Comparison of ENCODE assay signal across 19 cellular contexts in genomic region chr17:44466339-44466738, GRCh38. TPM values are rescaled to one million over a fixed set of nuclear protein-coding genes. Genes with fewer than 3 reads are reported as not detected.
A peak's percentile ranks its signal among the peaks of the same experiment; 100 is the strongest.
DNase-seq lines count a peak whose midpoint lies in the region; ATAC-seq and TF ChIP-seq lines count a peak whose summit lies in the region.
"Had no signal": no experiment of that assay in that cellular context is flagged by ENCODE, and none has a peak within 500 bp of the region (broad histone marks: within the 10 kb centered on the region; RNA-seq: fewer than 3 reads in every experiment).

No MANE protein-coding gene starts in this region.

- H3K4me1 ChIP-seq in skeletal muscle satellite cell (ENCODE audit: control insufficient read depth, insufficient read depth, low read length) (peaks cover 26% of the 10 kb centered on the region), trophoblast cell (ENCODE audit: control insufficient read depth in 1 of 2, insufficient read depth in 2 of 2, low read length in 2 of 2) (no peaks in the 10 kb centered on the region)
- H3K4me1 ChIP-seq: BLaER1 had no signal

- H3K9me3 Mint-ChIP-seq in activated T-cell treated with anti-CD3 and anti-CD28 coated beads, Interleukin-2, amount 50 U/mL, for 72 hours, result no peaks in the 10 kb centered on the region
- no peaks in the 10 kb centered on the region for H3K9me3 Mint-ChIP-seq in central memory CD8-positive, alpha-beta T cell
- H3K9me3 Mint-ChIP-seq in natural killer cell, result no peaks in the 10 kb centered on the region

- H3K79me1 ChIP-seq in trophoblast cell (ENCODE audit: low read length), result no peaks in the 10 kb centered on the region

- H3K9ac ChIP-seq in skeletal muscle satellite cell (ENCODE audit: low read depth, low read length), result no peak overlapping the region
- H3K9ac ChIP-seq in trophoblast cell (ENCODE audit: low read length), result no peak overlapping the region
- H3K9ac ChIP-seq: BLaER1 had no signal

- H2BK12ac ChIP-seq in trophoblast cell (ENCODE audit: low read length), result no peak overlapping the region

- H3K79me2 ChIP-seq in trophoblast cell (ENCODE audit: control insufficient read depth, insufficient read depth, low read length, poor library complexity), result no peaks in the 10 kb centered on the region

- no peak overlapping the region for H2AFZ ChIP-seq in trophoblast cell (ENCODE audit: insufficient read depth, low read length, poor library complexity)

- H3K23ac ChIP-seq in trophoblast cell (ENCODE audit: low read length), result no peak overlapping the region

- H3K27me3 Mint-ChIP-seq in activated T-cell treated with anti-CD3 and anti-CD28 coated beads, Interleukin-2, amount 50 U/mL, for 72 hours (ENCODE audit: low read depth), result no peaks in the 10 kb centered on the region
- no peaks in the 10 kb centered on the region for H3K27me3 Mint-ChIP-seq in central memory CD8-positive, alpha-beta T cell
- H3K27me3 Mint-ChIP-seq in natural killer cell (ENCODE audit: low read depth in 2 of 2), result no peaks in the 10 kb centered on the region

- H3K9me3 ChIP-seq in skeletal muscle satellite cell (replicated peaks; ENCODE audit: low read length) (no peaks in the 10 kb centered on the region), trophoblast cell (ENCODE audit: insufficient read depth, low read depth, low read length) (no peaks in the 10 kb centered on the region)
- H3K9me3 ChIP-seq: BLaER1, MG63 had no signal

- H4K12ac ChIP-seq in trophoblast cell (ENCODE audit: low read depth, low read length), result no peak overlapping the region

- H3K14ac ChIP-seq in trophoblast cell (ENCODE audit: low read length), result no peak overlapping the region

- H3K36me3 ChIP-seq in skeletal muscle satellite cell (ENCODE audit: insufficient read depth, low read length), result peaks cover 12% of the 10 kb centered on the region
- peaks cover 0 to 2% of the 10 kb centered on the region in 2 experiments for H3K36me3 ChIP-seq in trophoblast cell (ENCODE audit: control insufficient read depth in 1 of 2, insufficient read depth in 2 of 2, low read length in 2 of 2)

- no peak for TF ChIP-seq CTCF in natural killer cell (IDR thresholded peaks at IDR 0.05)

- H2BK5ac ChIP-seq in trophoblast cell (ENCODE audit: low read depth, low read length, poor library complexity), result no peak overlapping the region

- no peak overlapping the region for H3K27ac ChIP-seq in trophoblast cell (ENCODE audit: low read depth, low read length)
- H3K27ac ChIP-seq: 22Rv1, BLaER1 had no signal

- H3K4me2 ChIP-seq in skeletal muscle satellite cell (ENCODE audit: low read length), result peak overlapping the region; percentile 49
- no peak overlapping the region for H3K4me2 ChIP-seq in trophoblast cell (ENCODE audit: low read length)
- H3K4me2 ChIP-seq: BLaER1 had no signal

- H3K27me3 ChIP-seq in skeletal muscle satellite cell (ENCODE audit: control insufficient read depth, insufficient read depth, low read length), result no peaks in the 10 kb centered on the region
- no peaks in the 10 kb centered on the region for H3K27me3 ChIP-seq in trophoblast cell (ENCODE audit: insufficient read depth, low read length)
- H3K27me3 ChIP-seq: BLaER1, MG63 had no signal

- peaks cover 0 to 5% of the 10 kb centered on the region in 2 donors for H3K36me3 Mint-ChIP-seq in activated T-cell treated with anti-CD3 and anti-CD28 coated beads, Interleukin-2, amount 50 U/mL, for 72 hours (ENCODE audit: insufficient read depth in 2 of 2)
- H3K36me3 Mint-ChIP-seq in central memory CD8-positive, alpha-beta T cell (ENCODE audit: insufficient read depth), result peaks cover 25% of the 10 kb centered on the region
- H3K36me3 Mint-ChIP-seq in natural killer cell, result peaks cover 6% of the 10 kb centered on the region

- peaks cover 28% of the 10 kb centered on the region for H3K4me1 Mint-ChIP-seq in activated T-cell treated with anti-CD3 and anti-CD28 coated beads, Interleukin-2, amount 50 U/mL, for 72 hours (ENCODE audit: low read depth)
- H3K4me1 Mint-ChIP-seq in central memory CD8-positive, alpha-beta T cell, result peaks cover 61% of the 10 kb centered on the region
- peaks cover 60 to 63% of the 10 kb centered on the region in 2 donors for H3K4me1 Mint-ChIP-seq in natural killer cell

- ATAC-seq in activated T-cell treated with anti-CD3 and anti-CD28 coated beads, Interleukin-2, amount 50 U/mL, for 72 hours (replicated peaks in 1 of 2), result no peak
- no peak for ATAC-seq in central memory CD8-positive, alpha-beta T cell (replicated peaks; ENCODE audit: extremely low read depth, poor library complexity, severe bottlenecking)
- ATAC-seq in natural killer cell (no peak), HG02938 (IDR thresholded peaks at IDR 0.05; ENCODE audit: unreplicated experiment) (no peak)
- ATAC-seq: Panc1 had no signal

- H2AK5ac ChIP-seq in trophoblast cell (ENCODE audit: low read length), result no peak overlapping the region

- no peak overlapping the region for H3K4me3 Mint-ChIP-seq in activated T-cell treated with anti-CD3 and anti-CD28 coated beads, Interleukin-2, amount 50 U/mL, for 72 hours
- no peak overlapping the region for H3K4me3 Mint-ChIP-seq in central memory CD8-positive, alpha-beta T cell
- peak overlapping the region; percentile 84 for H3K4me3 Mint-ChIP-seq in natural killer cell

- H2BK120ac ChIP-seq in trophoblast cell (ENCODE audit: insufficient read depth, low read length, poor library complexity), result no peak overlapping the region

- H3K4ac ChIP-seq in trophoblast cell (ENCODE audit: low read depth, low read length), result no peak overlapping the region

- no peak overlapping the region for H3K18ac ChIP-seq in trophoblast cell (ENCODE audit: low read length)

- peak overlapping the region; percentile 22 for H3K27ac Mint-ChIP-seq in activated T-cell treated with anti-CD3 and anti-CD28 coated beads, Interleukin-2, amount 50 U/mL, for 72 hours
- H3K27ac Mint-ChIP-seq in central memory CD8-positive, alpha-beta T cell (ENCODE audit: low read depth), result peak overlapping the region; percentile 52
- peak overlapping the region; percentile 80 to 85 for H3K27ac Mint-ChIP-seq in natural killer cell

- H3K4me3 ChIP-seq in skeletal muscle satellite cell (ENCODE audit: low read length) (no peak overlapping the region), trophoblast cell (ENCODE audit: low read depth, low read length) (no peak overlapping the region)
- H3K4me3 ChIP-seq: BLaER1, MG63 had no signal

- intact Hi-C loops in natural killer cell (cut with micrococcal nuclease), result no loop called here

- DNase-seq in activated T-cell treated with anti-CD3 and anti-CD28 coated beads, Interleukin-2, amount 50 U/mL, for 72 hours, result no peak
- DNase-seq in activated T-cell treated with anti-CD3 and anti-CD28 coated beads, Interleukin-2, amount 50 U/mL, for 48 hours, result no peak
- DNase-seq in central memory CD8-positive, alpha-beta T cell (ENCODE audit: low spot score in 2 of 2), result no peak
- no peak for DNase-seq in natural killer cell
- no peak for DNase-seq in trophoblast cell
- no peak for DNase-seq in NCI-H2196 (lab: John Stamatoyannopoulos, UW; ENCODE audit: unreplicated experiment)
- DNase-seq: DND-41, GDM1, IMR-90, Karpas-422, MG63, NCI-H1092, NCI-H226, NCI-H524 treated with DMSO at 0.1 percent for 48 hours had no signal

- no peak overlapping the region for H4K91ac ChIP-seq in trophoblast cell (ENCODE audit: low read depth, low read length)

- no peak overlapping the region for H4K8ac ChIP-seq in trophoblast cell (ENCODE audit: low read depth, low read length)

RNA-seq across cellular contexts. Expression of gene GPATCH8, which starts 36.9 kb away (rescaled TPM):
- 10 to 100 TPM; 45.4 to 49.7 TPM for total RNA-seq in activated T-cell treated with anti-CD3 and anti-CD28 coated beads, Interleukin-2, amount 50 U/mL, for 72 hours
- 100 to 1,000 TPM; 104 to 111 (median 109) TPM for total RNA-seq in natural killer cell
- total RNA-seq in skeletal muscle satellite cell (2012; rRNA removed), result 15.1 and 15.7 TPM in 2 replicates
- polyA plus RNA-seq in trophoblast cell (2013), result 22.0 and 22.6 TPM in 2 replicates

Comparison
In these comparisons a context has a peak if more than half of its experiments do, and no peak if none do; other contexts are left out.
1. H3K27ac Mint-ChIP-seq: peak in every context shown above with its lines; median percentile 82 in natural killer cell; 52 in central memory CD8-positive, alpha-beta T cell; 22 in activated T-cell treated with anti-CD3 and anti-CD28 coated beads, Interleukin-2, amount 50 U/mL, for 72 hours.